Comparison of ENCODE assay signal across 8 cellular contexts in the genomic region with DNA sequence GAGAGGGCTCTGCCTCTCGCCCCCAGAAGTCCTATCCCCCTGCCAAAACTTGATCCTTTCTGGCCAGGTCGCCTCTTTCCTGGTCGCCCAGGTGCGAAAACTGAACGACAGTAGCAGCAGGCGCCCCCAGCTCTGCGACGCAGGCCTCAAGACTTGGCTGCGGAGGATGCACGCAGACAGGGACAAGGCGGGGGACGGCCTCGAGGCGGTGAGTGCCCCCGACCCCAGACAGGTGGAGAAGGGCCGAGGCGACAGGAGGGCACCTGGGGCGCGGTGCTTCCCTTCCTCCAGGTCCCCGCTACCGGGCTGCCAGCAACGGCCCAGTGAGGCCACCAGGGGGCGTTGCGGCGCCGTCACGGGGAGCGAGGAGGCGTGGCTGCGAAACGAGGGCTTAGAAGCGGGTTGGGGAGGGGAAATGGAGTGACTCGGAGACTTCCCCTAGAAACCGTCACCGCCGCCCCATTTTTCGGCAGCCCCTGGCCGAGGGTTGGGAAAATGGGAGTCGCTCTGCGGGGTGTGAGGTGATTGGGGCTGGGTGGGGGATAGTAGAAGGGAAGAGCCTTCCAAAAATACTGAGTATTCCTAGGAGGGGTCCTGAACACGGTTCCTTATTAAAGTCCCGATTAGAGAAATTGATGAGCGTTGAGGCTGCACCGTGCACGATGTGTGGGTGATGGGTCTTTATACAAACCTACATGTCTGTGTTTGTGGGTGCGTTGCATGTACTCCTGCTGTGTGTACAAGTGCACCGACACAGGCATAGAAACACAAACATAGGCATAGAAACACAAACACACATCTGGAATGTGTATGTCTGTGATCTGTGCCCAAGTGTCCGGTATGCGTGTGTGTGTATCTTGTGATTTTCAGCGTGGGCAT. TPM values are rescaled to one million over a fixed set of nuclear protein-coding genes. Genes with fewer than 3 reads are reported as not detected.
DNase-seq lines count a peak whose midpoint lies in the region; ATAC-seq and TF ChIP-seq lines count a peak whose summit lies in the region.

No MANE protein-coding gene starts in this region.

- peaks cover 11% of the 10 kb centered on the region for H3K4me1 ChIP-seq in CD4-positive, alpha-beta memory T cell (ENCODE audit: insufficient read depth, low read length)
- peaks cover 4% of the 10 kb centered on the region for H3K4me1 ChIP-seq in OCI-LY7 (ENCODE audit: insufficient read depth, low read length, poor library complexity, severe bottlenecking)
- peaks cover 10 to 11% (median 10%) of the 10 kb centered on the region in 4 donors for H3K4me1 ChIP-seq in esophagus muscularis mucosa

- H3K4me1 Mint-ChIP-seq in CD4-positive, alpha-beta memory T cell: peaks cover 5 to 8% (median 7%) of the 10 kb centered on the region in 4 donors
- H3K4me1 Mint-ChIP-seq in naive B cell: peaks cover 6 to 19% (median 15%) of the 10 kb centered on the region in 3 donors
- H3K4me1 Mint-ChIP-seq in stimulated activated effector memory CD8-positive, alpha-beta T cell treated with anti-CD3 and anti-CD28 coated beads, Interleukin-12 subunit alpha, Interleukin-12 subunit beta, amount 100 ng/mL, for 72 hours: peaks cover 13% of the 10 kb centered on the region

- no peaks in the 10 kb centered on the region for H3K79me2 ChIP-seq in OCI-LY7 (ENCODE audit: insufficient read depth, low read depth, low read length)

- H3K27ac Mint-ChIP-seq in CD4-positive, alpha-beta memory T cell: peak overlapping the region in 6 of 7 donors; percentile 52 to 88 (median 75)
- peak overlapping the region in 4 of 6 donors; percentile 1 to 92 (median 50) for H3K27ac Mint-ChIP-seq in naive B cell
- H3K27ac Mint-ChIP-seq in stimulated activated effector memory CD8-positive, alpha-beta T cell treated with anti-CD3 and anti-CD28 coated beads, Interleukin-12 subunit alpha, Interleukin-12 subunit beta, amount 100 ng/mL, for 72 hours: peak overlapping the region; percentile 74

- no peak overlapping the region for H3K27ac ChIP-seq in CD4-positive, alpha-beta memory T cell (ENCODE audit: low read depth, low read length)
- H3K27ac ChIP-seq in OCI-LY7 (ENCODE audit: low read depth, low read length, poor library complexity, severe bottlenecking): no peak overlapping the region
- no peak overlapping the region for H3K27ac ChIP-seq in esophagus muscularis mucosa (replicated peaks in 1 of 4)

- H2AFZ ChIP-seq in OCI-LY7 (ENCODE audit: low read length): peak overlapping the region; percentile 88

- H3K27me3 ChIP-seq in CD4-positive, alpha-beta memory T cell (ENCODE audit: insufficient read depth, low read length): peaks cover 9% of the 10 kb centered on the region
- H3K27me3 ChIP-seq in esophagus muscularis mucosa: peaks cover 3 to 97% (median 18%) of the 10 kb centered on the region in 4 donors

- no peaks in the 10 kb centered on the region for H4K20me1 ChIP-seq in OCI-LY7 (ENCODE audit: insufficient read depth, low read length)

- H3K9me2 ChIP-seq in OCI-LY7 (ENCODE audit: insufficient read depth, low read length): no peaks in the 10 kb centered on the region

- H3K4me3 ChIP-seq in CD4-positive, alpha-beta memory T cell (ENCODE audit: low read length in 2 of 2): peak overlapping the region in 1 of 2 donors; percentile 39
- H3K4me3 ChIP-seq in OCI-LY7 (ENCODE audit: low read depth, low read length, poor library complexity, severe bottlenecking): peak overlapping the region; percentile 56
- peak overlapping the region; percentile 18 to 47 (median 31) for H3K4me3 ChIP-seq in esophagus muscularis mucosa

- no peaks in the 10 kb centered on the region for H3K9me3 ChIP-seq in CD4-positive, alpha-beta memory T cell (ENCODE audit: control insufficient read depth in 1 of 2, low read length in 2 of 2)
- no peaks in the 10 kb centered on the region for H3K9me3 ChIP-seq in OCI-LY7 (ENCODE audit: low read length)
- H3K9me3 ChIP-seq in esophagus muscularis mucosa: no peaks in the 10 kb centered on the region

- no peaks in the 10 kb centered on the region for H3K36me3 Mint-ChIP-seq in CD4-positive, alpha-beta memory T cell
- H3K36me3 Mint-ChIP-seq in naive B cell: no peaks in the 10 kb centered on the region
- H3K36me3 Mint-ChIP-seq in stimulated activated effector memory CD8-positive, alpha-beta T cell treated with anti-CD3 and anti-CD28 coated beads, Interleukin-12 subunit alpha, Interleukin-12 subunit beta, amount 100 ng/mL, for 72 hours: peaks cover 6% of the 10 kb centered on the region

- no peaks in the 10 kb centered on the region for H3K36me3 ChIP-seq in CD4-positive, alpha-beta memory T cell (ENCODE audit: insufficient read depth, low read length)
- H3K36me3 ChIP-seq in OCI-LY7 (ENCODE audit: insufficient read depth, low read length): no peaks in the 10 kb centered on the region
- no peaks in the 10 kb centered on the region for H3K36me3 ChIP-seq in esophagus muscularis mucosa

- TF ChIP-seq EP300 in esophagus muscularis mucosa (IDR thresholded peaks at IDR 0.05): no peak

- POLR2A ChIA-PET in CD4-positive, alpha-beta memory T cell (lab: Charles Lee; ENCODE audit: partially characterized antibody): no interaction called here
- POLR2A ChIA-PET in OCI-LY7 (lab: Charles Lee): no interaction called here

- peak overlapping the region; percentile 67 to 87 (median 82) for H3K4me3 Mint-ChIP-seq in CD4-positive, alpha-beta memory T cell
- H3K4me3 Mint-ChIP-seq in naive B cell: peak overlapping the region; percentile 3 to 91 (median 83)
- H3K4me3 Mint-ChIP-seq in stimulated activated effector memory CD8-positive, alpha-beta T cell treated with anti-CD3 and anti-CD28 coated beads, Interleukin-12 subunit alpha, Interleukin-12 subunit beta, amount 100 ng/mL, for 72 hours: peak overlapping the region; percentile 67

- TF ChIP-seq CTCF in OCI-LY7 (conservative IDR thresholded peaks at IDR 0.05; ENCODE audit: low read length) (peak; percentile 90), esophagus muscularis mucosa (IDR thresholded peaks at IDR 0.05) (peak; percentile 92 to 94 (median 92))

- ATAC-seq in GM21367 (IDR thresholded peaks at IDR 0.05; ENCODE audit: unreplicated experiment): peak; percentile 59
- ATAC-seq in naive B cell (ENCODE audit: low read depth in 2 of 2): peak; percentile 90 to 95
- peak; percentile 92 for ATAC-seq in stimulated activated effector memory CD8-positive, alpha-beta T cell treated with anti-CD3 and anti-CD28 coated beads, Interleukin-12 subunit alpha, Interleukin-12 subunit beta, amount 100 ng/mL, for 72 hours

- peak overlapping the region; percentile 81 for H3K4me2 ChIP-seq in OCI-LY7 (ENCODE audit: low read length)

- no peak for TF ChIP-seq POLR2A in esophagus muscularis mucosa (IDR thresholded peaks at IDR 0.05; ENCODE audit: low read depth)

- intact Hi-C loops in CD4-positive, alpha-beta memory T cell (cut with micrococcal nuclease): loop anchor here (1.0 to 2.0 kb wide), 7 partner anchors 85 to 402 kb away; partner anchors contain the start of gene DHX35
- intact Hi-C loops in OCI-LY7 (cut with micrococcal nuclease; ENCODE audit: unreplicated experiment): loop anchor here (1.0 to 2.0 kb wide), 5 partner anchors 85 to 435 kb away; no protein-coding TSS in a partner anchor
- intact Hi-C loops in esophagus muscularis mucosa (cut with DNase I): loop anchor here (2.0 to 5.0 kb wide), 3 partner anchors 86 to 246 kb away; no protein-coding TSS in a partner anchor

- H3K9me3 Mint-ChIP-seq in CD4-positive, alpha-beta memory T cell: peaks cover 0 to 1% (median 0%) of the 10 kb centered on the region in 8 donors
- no peaks in the 10 kb centered on the region for H3K9me3 Mint-ChIP-seq in naive B cell
- no peaks in the 10 kb centered on the region for H3K9me3 Mint-ChIP-seq in stimulated activated effector memory CD8-positive, alpha-beta T cell treated with anti-CD3 and anti-CD28 coated beads, Interleukin-12 subunit alpha, Interleukin-12 subunit beta, amount 100 ng/mL, for 72 hours

- peak; percentile 84 to 91 (median 88) for DNase-seq in CD4-positive, alpha-beta memory T cell
- DNase-seq in HuH-7.5 (ENCODE audit: low spot score) (peak; percentile 88), OCI-LY7 (ENCODE audit: low spot score) (peak; percentile 88), activated T-cell treated with anti-CD3 and anti-CD28 coated beads for 1 hour (ENCODE audit: low read depth) (peak; percentile 94), esophagus muscularis mucosa (ENCODE audit: extremely low spot score) (peak; percentile 93), naive B cell (peak; percentile 90)
- DNase-seq in stimulated activated effector memory CD8-positive, alpha-beta T cell treated with anti-CD3 and anti-CD28 coated beads, Interleukin-12 subunit alpha, Interleukin-12 subunit beta, amount 100 ng/mL, for 72 hours (ENCODE audit: low spot score in 2 of 2): peak; percentile 96

- WGBS in esophagus muscularis mucosa: 8% methylated on average over 16 of the region's 50 CpGs

- CTCF ChIA-PET in CD4-positive, alpha-beta memory T cell (lab: Charles Lee; ENCODE audit: partially characterized antibody): interaction anchor here (0.9 to 12.7 kb wide), 11 partner anchors 12 to 436 kb away, joined by 3 to 103 read pairs (median 7); partner anchors contain the start of genes ACTR5 and DHX35
- CTCF ChIA-PET in OCI-LY7 (lab: Charles Lee; ENCODE audit: unreplicated experiment): no interaction called here

- no TSS peak for BruUV-seq in OCI-LY7 (replicated peaks; lab: Mats Ljungman, UMichigan)

- peaks cover 24 to 36% of the 10 kb centered on the region in 2 donors for H3K27me3 Mint-ChIP-seq in CD4-positive, alpha-beta memory T cell
- H3K27me3 Mint-ChIP-seq in naive B cell: peaks cover 22 to 63% (median 45%) of the 10 kb centered on the region in 3 donors

RNA-seq across cellular contexts. Expression of gene ARHGAP40, which starts 44.6 kb away (rescaled TPM):
- total RNA-seq in CD4-positive, alpha-beta memory T cell: not detected
- not detected for polyA plus RNA-seq in CD4-positive, alpha-beta memory T cell
- not detected in 2 replicates for total RNA-seq in OCI-LY7 (2014; rRNA removed; shearing (Covaris generic))
- total RNA-seq in OCI-LY7 (2022) (not detected in 2 replicates), esophagus muscularis mucosa (under 1 TPM in 1 of 4 donors, not detected in 3; 0.42 TPM)
- polyA plus RNA-seq in naive B cell (ENCODE audit: low read depth in 6 of 6): not detected
